In the genomic region with DNA sequence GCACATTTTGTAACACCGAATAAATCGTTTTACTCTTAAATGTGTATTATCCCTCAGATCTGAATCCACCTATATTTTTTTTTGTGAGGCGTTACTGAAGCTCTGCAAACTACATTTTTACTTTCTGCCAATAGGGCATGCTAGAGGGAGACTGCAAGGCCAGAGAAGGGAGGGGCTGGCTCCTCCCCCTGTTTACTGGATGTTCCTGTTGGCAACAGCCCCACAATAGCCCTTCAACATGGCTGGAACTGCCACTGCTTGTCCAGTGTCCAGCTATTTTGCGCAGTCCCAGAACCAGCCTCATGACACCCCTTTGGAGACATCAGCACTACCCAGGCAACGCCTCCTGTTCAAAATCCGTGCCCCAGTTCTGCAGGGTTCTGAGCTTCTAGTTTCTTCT, we compare ENCODE assay signal across 13 cellular contexts.
DNase-seq lines count a peak whose midpoint lies in the region; ATAC-seq and TF ChIP-seq lines count a peak whose summit lies in the region.
"Had no signal": no experiment of that assay in that cellular context is flagged by ENCODE, and none has a peak within 500 bp of the region (broad histone marks: within the 10 kb centered on the region; RNA-seq: fewer than 3 reads in every experiment).

No MANE protein-coding gene starts in this region.

- CTCF ChIA-PET in activated naive CD4-positive, alpha-beta T cell treated with anti-CD3 and anti-CD28 coated beads for 36 hours (lab: Charles Lee) = interaction anchor here (0.5 to 0.9 kb wide), 2 partner anchors 77 to 1089 kb away, joined by 3 to 5 read pairs; no protein-coding TSS in a partner anchor

- H3K27me3 Mint-ChIP-seq in GM23338 (ENCODE audit: insufficient read depth, low read depth, poor library complexity) = peaks cover 4% of the 10 kb centered on the region
- H3K27me3 Mint-ChIP-seq in activated naive CD4-positive, alpha-beta T cell treated with anti-CD3 and anti-CD28 coated beads for 36 hours (ENCODE audit: low read depth) = peaks cover 2% of the 10 kb centered on the region

- H3K4me1 ChIP-seq in GM23338 (ENCODE audit: insufficient read depth) (no peaks in the 10 kb centered on the region), uterus (no peaks in the 10 kb centered on the region)
- H3K4me1 ChIP-seq: breast epithelium had no signal

- H3K27ac ChIP-seq in GM23338 (ENCODE audit: low read depth) (no peak overlapping the region), caudate nucleus (ENCODE audit: low read depth, low read length) (peak overlapping the region; percentile 11), uterus (no peak overlapping the region)
- H3K27ac ChIP-seq: breast epithelium, HL-60 had no signal

- no peaks in the 10 kb centered on the region for H3F3A ChIP-seq in GM23338 (replicated peaks; ENCODE audit: low read depth)

- no peak overlapping the region for H3K27ac Mint-ChIP-seq in GM23338
- no peak overlapping the region for H3K27ac Mint-ChIP-seq in activated naive CD4-positive, alpha-beta T cell treated with anti-CD3 and anti-CD28 coated beads for 36 hours
- H3K27ac Mint-ChIP-seq: activated naive CD4-positive, alpha-beta T cell treated with anti-CD3 and anti-CD28 coated beads, Interleukin-2, amount 10 ng/mL, durations not matched to agents 7 days and 5 days; CD8-positive, alpha-beta memory T cell; memory B cell had no signal

- no peak overlapping the region for H3K4me2 ChIP-seq in GM23338

- H3K9me3 Mint-ChIP-seq in GM23338 = no peaks in the 10 kb centered on the region
- H3K9me3 Mint-ChIP-seq in activated naive CD4-positive, alpha-beta T cell treated with anti-CD3 and anti-CD28 coated beads for 36 hours = no peaks in the 10 kb centered on the region
- H3K9me3 Mint-ChIP-seq: activated naive CD4-positive, alpha-beta T cell treated with anti-CD3 and anti-CD28 coated beads, Interleukin-2, amount 10 ng/mL, durations not matched to agents 7 days and 5 days; CD8-positive, alpha-beta memory T cell; memory B cell had no signal

- peak; percentile 68 for DNase-seq in GM23338 (ENCODE audit: low spot score)
- DNase-seq in NAMALWA (ENCODE audit: low spot score) = peak; percentile 16
- DNase-seq in caudate nucleus (lab: John Stamatoyannopoulos, UW) = peak in 15 of 61 donors; percentile 1 to 42 (median 4)
- peak; percentile 58 for DNase-seq in midbrain (lab: John Stamatoyannopoulos, UW)
- DNase-seq in Right ventricle myocardium superior = no peak
- DNase-seq in uterus = no peak
- DNase-seq in activated naive CD4-positive, alpha-beta T cell treated with anti-CD3 and anti-CD28 coated beads for 36 hours = no peak
- DNase-seq: activated naive CD4-positive, alpha-beta T cell treated with anti-CD3 and anti-CD28 coated beads, Interleukin-2, amount 10 ng/mL, durations not matched to agents 7 days and 5 days; CD8-positive, alpha-beta memory T cell; GOT3 had no signal

- H3K4me3 ChIP-seq in GM23338 = no peak overlapping the region
- no peak overlapping the region for H3K4me3 ChIP-seq in uterus
- H3K4me3 ChIP-seq: breast epithelium had no signal

- H3K27me3 ChIP-seq in GM23338 (ENCODE audit: insufficient read depth) (no peaks in the 10 kb centered on the region), uterus (no peaks in the 10 kb centered on the region)
- H3K27me3 ChIP-seq: breast epithelium had no signal

- TF ChIP-seq CTCF in GM23338 (conservative IDR thresholded peaks at IDR 0.05; ENCODE audit: low read depth in 2 of 2) (peak; percentile 25 to 40), uterus (IDR thresholded peaks at IDR 0.05) (no peak)

- H3K36me3 ChIP-seq in GM23338 (ENCODE audit: insufficient read depth) (no peaks in the 10 kb centered on the region), uterus (no peaks in the 10 kb centered on the region)
- H3K36me3 ChIP-seq: breast epithelium had no signal

- H4K20me1 ChIP-seq in GM23338 (replicated peaks; ENCODE audit: insufficient read depth) = no peaks in the 10 kb centered on the region

- no peaks in the 10 kb centered on the region for H3K9me2 ChIP-seq in GM23338 (ENCODE audit: insufficient read depth)

- TF ChIP-seq POLR2A in uterus (IDR thresholded peaks at IDR 0.05) = no peak

- peaks cover 10% of the 10 kb centered on the region; the same call in 2 of the 3 replicates for H3K4me1 Mint-ChIP-seq in GM23338
- no peaks in the 10 kb centered on the region for H3K4me1 Mint-ChIP-seq in activated naive CD4-positive, alpha-beta T cell treated with anti-CD3 and anti-CD28 coated beads for 36 hours (ENCODE audit: low read depth)
- H3K4me1 Mint-ChIP-seq: activated naive CD4-positive, alpha-beta T cell treated with anti-CD3 and anti-CD28 coated beads, Interleukin-2, amount 10 ng/mL, durations not matched to agents 7 days and 5 days; CD8-positive, alpha-beta memory T cell had no signal

- peak overlapping the region; percentile 34; the same call in 1 of the 2 replicates for H2AFZ ChIP-seq in GM23338

- H3K4me3 Mint-ChIP-seq in GM23338 = no peak overlapping the region
- no peak overlapping the region for H3K4me3 Mint-ChIP-seq in activated naive CD4-positive, alpha-beta T cell treated with anti-CD3 and anti-CD28 coated beads for 36 hours
- H3K4me3 Mint-ChIP-seq: activated naive CD4-positive, alpha-beta T cell treated with anti-CD3 and anti-CD28 coated beads, Interleukin-2, amount 10 ng/mL, durations not matched to agents 7 days and 5 days; CD8-positive, alpha-beta memory T cell; memory B cell had no signal

- peak; percentile 94 for ATAC-seq in GM23338
- no peak for ATAC-seq in Right ventricle myocardium superior (ENCODE audit: poor library complexity)

- no peaks in the 10 kb centered on the region for H3K79me2 ChIP-seq in GM23338 (replicated peaks; ENCODE audit: insufficient read depth)

- intact Hi-C loops in Right ventricle myocardium superior (cut with DNase I) (no loop called here), uterus (cut with DNase I; ENCODE audit: low total_unique reads) (no loop called here)
- intact Hi-C loops in activated naive CD4-positive, alpha-beta T cell treated with anti-CD3 and anti-CD28 coated beads for 36 hours (cut with micrococcal nuclease) = no loop called here

- no peaks in the 10 kb centered on the region for H3K9me3 ChIP-seq in uterus
- H3K9me3 ChIP-seq: breast epithelium had no signal

- H3K36me3 Mint-ChIP-seq in GM23338 (ENCODE audit: low read depth) = no peaks in the 10 kb centered on the region
- no peaks in the 10 kb centered on the region for H3K36me3 Mint-ChIP-seq in activated naive CD4-positive, alpha-beta T cell treated with anti-CD3 and anti-CD28 coated beads for 36 hours (ENCODE audit: low read depth)
- H3K36me3 Mint-ChIP-seq: activated naive CD4-positive, alpha-beta T cell treated with anti-CD3 and anti-CD28 coated beads, Interleukin-2, amount 10 ng/mL, durations not matched to agents 7 days and 5 days; CD8-positive, alpha-beta memory T cell; memory B cell had no signal

TF ChIP-seq in GM23338, 12 proteins besides CTCF, POLR2A, EP300 and RAD21 (continues in another document):
- TF ChIP-seq, protein P1, sequence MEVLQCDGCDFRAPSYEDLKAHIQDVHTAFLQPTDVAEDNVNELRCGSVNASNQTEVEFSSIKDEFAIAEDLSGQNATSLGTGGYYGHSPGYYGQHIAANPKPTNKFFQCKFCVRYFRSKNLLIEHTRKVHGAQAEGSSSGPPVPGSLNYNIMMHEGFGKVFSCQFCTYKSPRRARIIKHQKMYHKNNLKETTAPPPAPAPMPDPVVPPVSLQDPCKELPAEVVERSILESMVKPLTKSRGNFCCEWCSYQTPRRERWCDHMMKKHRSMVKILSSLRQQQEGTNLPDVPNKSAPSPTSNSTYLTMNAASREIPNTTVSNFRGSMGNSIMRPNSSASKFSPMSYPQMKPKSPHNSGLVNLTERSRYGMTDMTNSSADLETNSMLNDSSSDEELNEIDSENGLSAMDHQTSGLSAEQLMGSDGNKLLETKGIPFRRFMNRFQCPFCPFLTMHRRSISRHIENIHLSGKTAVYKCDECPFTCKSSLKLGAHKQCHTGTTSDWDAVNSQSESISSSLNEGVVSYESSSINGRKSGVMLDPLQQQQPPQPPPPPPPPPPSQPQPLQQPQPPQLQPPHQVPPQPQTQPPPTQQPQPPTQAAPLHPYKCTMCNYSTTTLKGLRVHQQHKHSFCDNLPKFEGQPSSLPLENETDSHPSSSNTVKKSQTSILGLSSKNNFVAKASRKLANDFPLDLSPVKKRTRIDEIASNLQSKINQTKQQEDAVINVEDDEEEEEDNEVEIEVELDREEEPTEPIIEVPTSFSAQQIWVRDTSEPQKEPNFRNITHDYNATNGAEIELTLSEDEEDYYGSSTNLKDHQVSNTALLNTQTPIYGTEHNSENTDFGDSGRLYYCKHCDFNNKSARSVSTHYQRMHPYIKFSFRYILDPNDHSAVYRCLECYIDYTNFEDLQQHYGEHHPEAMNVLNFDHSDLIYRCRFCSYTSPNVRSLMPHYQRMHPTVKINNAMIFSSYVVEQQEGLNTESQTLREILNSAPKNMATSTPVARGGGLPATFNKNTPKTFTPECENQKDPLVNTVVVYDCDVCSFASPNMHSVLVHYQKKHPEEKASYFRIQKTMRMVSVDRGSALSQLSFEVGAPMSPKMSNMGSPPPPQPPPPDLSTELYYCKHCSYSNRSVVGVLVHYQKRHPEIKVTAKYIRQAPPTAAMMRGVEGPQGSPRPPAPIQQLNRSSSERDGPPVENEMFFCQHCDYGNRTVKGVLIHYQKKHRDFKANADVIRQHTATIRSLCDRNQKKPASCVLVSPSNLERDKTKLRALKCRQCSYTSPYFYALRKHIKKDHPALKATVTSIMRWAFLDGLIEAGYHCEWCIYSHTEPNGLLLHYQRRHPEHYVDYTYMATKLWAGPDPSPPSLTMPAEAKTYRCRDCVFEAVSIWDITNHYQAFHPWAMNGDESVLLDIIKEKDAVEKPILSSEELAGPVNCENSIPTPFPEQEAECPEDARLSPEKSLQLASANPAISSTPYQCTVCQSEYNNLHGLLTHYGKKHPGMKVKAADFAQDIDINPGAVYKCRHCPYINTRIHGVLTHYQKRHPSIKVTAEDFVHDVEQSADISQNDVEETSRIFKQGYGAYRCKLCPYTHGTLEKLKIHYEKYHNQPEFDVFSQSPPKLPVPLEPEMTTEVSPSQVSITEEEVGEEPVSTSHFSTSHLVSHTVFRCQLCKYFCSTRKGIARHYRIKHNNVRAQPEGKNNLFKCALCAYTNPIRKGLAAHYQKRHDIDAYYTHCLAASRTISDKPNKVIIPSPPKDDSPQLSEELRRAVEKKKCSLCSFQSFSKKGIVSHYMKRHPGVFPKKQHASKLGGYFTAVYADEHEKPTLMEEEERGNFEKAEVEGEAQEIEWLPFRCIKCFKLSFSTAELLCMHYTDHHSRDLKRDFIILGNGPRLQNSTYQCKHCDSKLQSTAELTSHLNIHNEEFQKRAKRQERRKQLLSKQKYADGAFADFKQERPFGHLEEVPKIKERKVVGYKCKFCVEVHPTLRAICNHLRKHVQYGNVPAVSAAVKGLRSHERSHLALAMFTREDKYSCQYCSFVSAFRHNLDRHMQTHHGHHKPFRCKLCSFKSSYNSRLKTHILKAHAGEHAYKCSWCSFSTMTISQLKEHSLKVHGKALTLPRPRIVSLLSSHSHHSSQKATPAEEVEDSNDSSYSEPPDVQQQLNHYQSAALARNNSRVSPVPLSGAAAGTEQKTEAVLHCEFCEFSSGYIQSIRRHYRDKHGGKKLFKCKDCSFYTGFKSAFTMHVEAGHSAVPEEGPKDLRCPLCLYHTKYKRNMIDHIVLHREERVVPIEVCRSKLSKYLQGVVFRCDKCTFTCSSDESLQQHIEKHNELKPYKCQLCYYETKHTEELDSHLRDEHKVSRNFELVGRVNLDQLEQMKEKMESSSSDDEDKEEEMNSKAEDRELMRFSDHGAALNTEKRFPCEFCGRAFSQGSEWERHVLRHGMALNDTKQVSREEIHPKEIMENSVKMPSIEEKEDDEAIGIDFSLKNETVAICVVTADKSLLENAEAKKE (CRISPR knock-in tag; IDR thresholded peaks at IDR 0.05) = no peak

Comparison
In these comparisons a context has a peak if more than half of its experiments do, and no peak if none do; other contexts are left out.
1. DNase-seq: peak in GM23338 (single experiment), NAMALWA (single experiment) and midbrain (single experiment); none in Right ventricle myocardium superior (single experiment), uterus (0 of 2) and activated naive CD4-positive, alpha-beta T cell treated with anti-CD3 and anti-CD28 coated beads for 36 hours (single experiment).
2. CTCF ChIP-seq: peak in GM23338 (2 of 2); none in uterus (0 of 4).